Comparison of ENCODE assay signal across 9 cellular contexts in the genomic region with DNA sequence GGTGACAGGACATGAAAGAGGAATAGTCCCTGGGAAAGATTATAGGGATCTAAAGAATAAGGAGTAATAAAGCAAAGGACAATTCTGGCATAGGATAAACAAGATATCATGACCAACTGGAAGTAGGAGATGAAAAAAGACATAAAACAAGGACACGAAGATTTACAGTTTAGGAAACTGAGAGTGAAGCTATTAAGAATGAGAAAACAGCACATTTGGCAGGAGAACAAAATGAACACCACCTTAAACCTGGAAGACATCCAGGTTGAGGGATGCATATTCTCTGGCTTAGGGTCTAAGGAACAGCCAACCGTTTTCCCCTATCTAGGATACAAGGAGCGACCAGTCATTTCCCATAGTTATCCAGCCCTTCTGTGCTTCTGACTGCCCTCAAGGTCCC. TPM values are rescaled to one million over a fixed set of nuclear protein-coding genes. Genes with fewer than 3 reads are reported as not detected.
DNase-seq lines count a peak whose midpoint lies in the region; ATAC-seq, FAIRE-seq and TF ChIP-seq lines count a peak whose summit lies in the region.
"Had no signal": no experiment of that assay in that cellular context is flagged by ENCODE, and none has a peak within 500 bp of the region (broad histone marks: within the 10 kb centered on the region; RNA-seq: fewer than 3 reads in every experiment).

No MANE protein-coding gene starts in this region.

- H3K27ac Mint-ChIP-seq in endothelial cell (ENCODE audit: unreplicated experiment): peak overlapping the region; percentile 68

- peak overlapping the region; percentile 57 for H3K4me2 ChIP-seq in parathyroid adenoma (ENCODE audit: low read length)

- TF ChIP-seq CTCF in Panc1 (IDR thresholded peaks at IDR 0.05) (no peak), endothelial cell (IDR thresholded peaks at IDR 0.05; ENCODE audit: unreplicated experiment) (no peak), parathyroid adenoma (IDR thresholded peaks at IDR 0.05) (no peak), sigmoid colon (IDR thresholded peaks at IDR 0.05) (no peak), D721Med (IDR thresholded peaks at IDR 0.05; ENCODE audit: insufficient read depth, missing control alignments) (no peak)

- peaks cover 20% of the 10 kb centered on the region for H3K4me1 Mint-ChIP-seq in endothelial cell (ENCODE audit: unreplicated experiment)

- in situ Hi-C loops in Panc1 (cut with HindIII; ENCODE audit: low pct_unique_long_range_greater_than_20kb, low sequenced_read_pairs): no loop called here

- no peaks in the 10 kb centered on the region for H3K9me3 ChIP-seq in Panc1 (ENCODE audit: control insufficient read depth, insufficient read depth, low read depth, low read length)
- no peaks in the 10 kb centered on the region for H3K9me3 ChIP-seq in parathyroid adenoma (ENCODE audit: control insufficient read depth, low read length)
- no peaks in the 10 kb centered on the region for H3K9me3 ChIP-seq in sigmoid colon

- peaks cover 9% of the 10 kb centered on the region for H3K36me3 Mint-ChIP-seq in endothelial cell (ENCODE audit: low read depth, unreplicated experiment)

- ATAC-seq in Panc1 (no peak), HG03108 (IDR thresholded peaks at IDR 0.05; ENCODE audit: unreplicated experiment) (no peak)

- POLR2A ChIA-PET in Panc1 (lab: Charles Lee): no interaction called here

- peaks cover 49% of the 10 kb centered on the region for H3K79me2 ChIP-seq in parathyroid adenoma

- H3K4me1 ChIP-seq in Panc1 (ENCODE audit: control insufficient read depth, insufficient read depth, low read length) (peaks cover 14% of the 10 kb centered on the region; the same call in 1 of the 2 replicates), parathyroid adenoma (peaks cover 4% of the 10 kb centered on the region), sigmoid colon (peaks cover 0 to 45% (median 40%) of the 10 kb centered on the region in 4 donors)

- H3K27ac ChIP-seq in Panc1 (ENCODE audit: low read length) (no peak overlapping the region), parathyroid adenoma (no peak overlapping the region), sigmoid colon (no peak overlapping the region)

- H3K27me3 ChIP-seq in Panc1 (ENCODE audit: control insufficient read depth, insufficient read depth, low read length) (no peaks in the 10 kb centered on the region), parathyroid adenoma (ENCODE audit: control insufficient read depth, insufficient read depth, low read length) (no peaks in the 10 kb centered on the region), sigmoid colon (no peaks in the 10 kb centered on the region)

- peak overlapping the region; percentile 86 to 87 for H3K4me3 ChIP-seq in Panc1 (ENCODE audit: low read depth in 2 of 2, low read length in 2 of 2)
- H3K4me3 ChIP-seq in parathyroid adenoma (ENCODE audit: low read depth, low read length): peak overlapping the region; percentile 20
- H3K4me3 ChIP-seq in sigmoid colon: peak overlapping the region in 2 of 4 donors; percentile 68 to 74

- TF ChIP-seq POLR2A in sigmoid colon (IDR thresholded peaks at IDR 0.05): no peak

- BruUV-seq in Panc1 (replicated peaks; lab: Mats Ljungman, UMichigan): no TSS peak

- DNase-seq in EH (ENCODE audit: low read depth) (peak; percentile 7), Panc1 (ENCODE audit: low read depth, low spot score) (no peak), endothelial cell (ENCODE audit: low spot score) (no peak), kidney glomerular epithelial cell (lab: John Stamatoyannopoulos, UW) (no peak), sigmoid colon (no peak), D721Med (ENCODE audit: insufficient read length, low spot score) (no peak)
- DNase-seq: NCI-H187 had no signal

- CTCF ChIA-PET in Panc1 (lab: Charles Lee): no interaction called here

- no peak for FAIRE-seq in D721Med (lab: Jason Lieb, UNC)

- H3K9ac ChIP-seq in parathyroid adenoma: no peak overlapping the region

- TF ChIP-seq EP300 in sigmoid colon (IDR thresholded peaks at IDR 0.05): no peak

- H2AFZ ChIP-seq in parathyroid adenoma: no peak overlapping the region

- H3K9me3 Mint-ChIP-seq in endothelial cell (ENCODE audit: unreplicated experiment): no peaks in the 10 kb centered on the region

- 34 to 68% methylated on average over 3 of the region's 3 CpGs for WGBS in sigmoid colon, 2 donors

- H3K27me3 Mint-ChIP-seq in endothelial cell (ENCODE audit: unreplicated experiment): peaks cover 4% of the 10 kb centered on the region

- H3K36me3 ChIP-seq in Panc1 (ENCODE audit: control insufficient read depth, insufficient read depth, low read length) (no peaks in the 10 kb centered on the region; the same call in none of the 2 replicates), parathyroid adenoma (ENCODE audit: control insufficient read depth, insufficient read depth, low read length) (no peaks in the 10 kb centered on the region), sigmoid colon (peaks cover 0 to 6% (median 0%) of the 10 kb centered on the region in 4 donors)

- peak overlapping the region; percentile 98 for H3K4me3 Mint-ChIP-seq in endothelial cell (ENCODE audit: unreplicated experiment)

- intact Hi-C loops in Panc1 (cut with micrococcal nuclease; ENCODE audit: unreplicated experiment): no loop called here
- intact Hi-C loops in sigmoid colon (cut with DNase I): no loop called here

RNA-seq across cellular contexts. Expression of gene TRIP11, which starts 1.9 kb away (rescaled TPM):
- 37.3 TPM for total RNA-seq in Panc1 (2021; ENCODE audit: unreplicated experiment)
- polyA plus RNA-seq in Panc1 (2012; ENCODE audit: insufficient read length): 10.1 TPM
- total RNA-seq in endothelial cell (ENCODE audit: unreplicated experiment): 46.8 TPM
- 10 to 100 TPM; 21.3 to 35.5 (median 32.4) TPM for total RNA-seq in sigmoid colon
- polyA plus RNA-seq in sigmoid colon: 1 to 10 TPM; 2.3 to 7.2 (median 7.1) TPM
